ENCODE assay signal across 8 cellular contexts in genomic region chr9:503881-504852, GRCh38. TPM values are rescaled to one million over a fixed set of nuclear protein-coding genes. Genes with fewer than 3 reads are reported as not detected.
DNase-seq lines count a peak whose midpoint lies in the region; ATAC-seq and TF ChIP-seq lines count a peak whose summit lies in the region.

TSS of gene KANK1 (plus strand) at chr9:504695.

- CTCF ChIA-PET in Calu3 (lab: Charles Lee), result no interaction called here

- peak; percentile 71 for ATAC-seq in GM19468 (IDR thresholded peaks at IDR 0.05; ENCODE audit: extremely low read depth, unreplicated experiment)

- BruUV-seq in Calu3 (replicated peaks; lab: Mats Ljungman, UMichigan), result no TSS peak

- H3K9me3 Mint-ChIP-seq in Calu3 (ENCODE audit: low read depth, unreplicated experiment) (no peaks in the 10 kb centered on the region), nephron progenitor cell (peaks cover 14% of the 10 kb centered on the region)
- H3K9me3 Mint-ChIP-seq in stimulated activated naive CD8-positive, alpha-beta T cell treated with anti-CD3 and anti-CD28 coated beads, Interleukin-15, Interleukin-2, amounts not matched to agents 100 ng/mL and 50 ng/mL, for 24 hours, result no peaks in the 10 kb centered on the region

- DNase-seq in Calu3 (peak; percentile 78), HPDE6-E6E7 (ENCODE audit: extremely low spot score) (peak; percentile 80), RPMI7951 (ENCODE audit: low read depth) (peak; percentile 32), fibroblast of the conjunctiva (ENCODE audit: low read depth) (peak; percentile 5), nephron progenitor cell (peak; percentile 88)
- peak; percentile 88 for DNase-seq in activated effector memory CD4-positive, alpha-beta T cell treated with anti-CD3 and anti-CD28 coated beads, Interleukin-2, amount 50 U/mL, for 16 hours

- H3K36me3 Mint-ChIP-seq in Calu3 (ENCODE audit: insufficient read depth, unreplicated experiment) (peaks cover 15% of the 10 kb centered on the region), nephron progenitor cell (ENCODE audit: low read depth) (peaks cover 17% of the 10 kb centered on the region)
- peaks cover 4% of the 10 kb centered on the region for H3K36me3 Mint-ChIP-seq in stimulated activated naive CD8-positive, alpha-beta T cell treated with anti-CD3 and anti-CD28 coated beads, Interleukin-15, Interleukin-2, amounts not matched to agents 100 ng/mL and 50 ng/mL, for 24 hours (ENCODE audit: low read depth)

- peak within 1 kb of the TSS; percentile 87 for H3K4me3 Mint-ChIP-seq in Calu3 (ENCODE audit: low read depth, unreplicated experiment)
- H3K4me3 Mint-ChIP-seq in nephron progenitor cell, result peak within 1 kb of the TSS; percentile 86
- peak within 1 kb of the TSS; percentile 82 for H3K4me3 Mint-ChIP-seq in stimulated activated naive CD8-positive, alpha-beta T cell treated with anti-CD3 and anti-CD28 coated beads, Interleukin-15, Interleukin-2, amounts not matched to agents 100 ng/mL and 50 ng/mL, for 24 hours

- intact Hi-C loops in Calu3 (cut with micrococcal nuclease; ENCODE audit: unreplicated experiment), result no loop called here

- TF ChIP-seq CTCF in Calu3 (IDR thresholded peaks at IDR 0.05; ENCODE audit: unreplicated experiment), result no peak
- TF ChIP-seq CTCF in nephron progenitor cell (IDR thresholded peaks at IDR 0.05), result no peak

- peak within 1 kb of the TSS; percentile 52 for H3K27ac Mint-ChIP-seq in Calu3 (ENCODE audit: unreplicated experiment)
- peak within 1 kb of the TSS; percentile 80 for H3K27ac Mint-ChIP-seq in nephron progenitor cell
- H3K27ac Mint-ChIP-seq in stimulated activated naive CD8-positive, alpha-beta T cell treated with anti-CD3 and anti-CD28 coated beads, Interleukin-15, Interleukin-2, amounts not matched to agents 100 ng/mL and 50 ng/mL, for 24 hours, result peak within 1 kb of the TSS; percentile 67

- H3K27me3 Mint-ChIP-seq in Calu3 (ENCODE audit: unreplicated experiment), result no peaks in the 10 kb centered on the region
- peaks cover 33% of the 10 kb centered on the region for H3K27me3 Mint-ChIP-seq in nephron progenitor cell (ENCODE audit: low read depth, poor library complexity)
- peaks cover 29% of the 10 kb centered on the region for H3K27me3 Mint-ChIP-seq in stimulated activated naive CD8-positive, alpha-beta T cell treated with anti-CD3 and anti-CD28 coated beads, Interleukin-15, Interleukin-2, amounts not matched to agents 100 ng/mL and 50 ng/mL, for 24 hours

- H3K4me1 Mint-ChIP-seq in Calu3 (ENCODE audit: low read depth, unreplicated experiment) (peaks cover 8% of the 10 kb centered on the region), nephron progenitor cell (peaks cover 33% of the 10 kb centered on the region)
- H3K4me1 Mint-ChIP-seq in stimulated activated naive CD8-positive, alpha-beta T cell treated with anti-CD3 and anti-CD28 coated beads, Interleukin-15, Interleukin-2, amounts not matched to agents 100 ng/mL and 50 ng/mL, for 24 hours (ENCODE audit: low read depth), result peaks cover 18% of the 10 kb centered on the region

RNA-seq across cellular contexts. Expression of gene KANK1, which starts in this region (rescaled TPM):
- 12.3 and 16.3 TPM in 2 replicates for total RNA-seq in Calu3 (2022)
- 24.3 and 27.0 TPM in 2 replicates for total RNA-seq in RPMI7951 (2014; rRNA removed; shearing (Covaris generic))

Comparison
In these comparisons a context has a peak if more than half of its experiments do, and no peak if none do; other contexts are left out.
1. Peak in every context shown above with its lines: DNase-seq and ATAC-seq.
2. DNase-seq: peak in every context shown above with its lines; median percentile 88 in activated effector memory CD4-positive, alpha-beta T cell treated with anti-CD3 and anti-CD28 coated beads, Interleukin-2, amount 50 U/mL, for 16 hours; 88 in nephron progenitor cell; 80 in HPDE6-E6E7; 78 in Calu3; 32 in RPMI7951; 5 in fibroblast of the conjunctiva.